In genomic region chr19:56134655-56134922, GRCh38 we compare ENCODE assay signal across 21 cellular contexts. TPM values are rescaled to one million over a fixed set of nuclear protein-coding genes. Genes with fewer than 3 reads are reported as not detected.
DNase-seq lines count a peak whose midpoint lies in the region; ATAC-seq and TF ChIP-seq lines count a peak whose summit lies in the region.
"Had no signal": no experiment of that assay in that cellular context is flagged by ENCODE, and none has a peak within 500 bp of the region (broad histone marks: within the 10 kb centered on the region; RNA-seq: fewer than 3 reads in every experiment).

No MANE protein-coding gene starts in this region.

- 0 to 36% methylated on average over 1 to 5 of the region's 5 CpGs for WGBS in transverse colon (ENCODE audit: low coverage in 1 of 2), 2 donors

- H3K4me1 ChIP-seq in OCI-LY3 (ENCODE audit: low read length): peaks cover 13% of the 10 kb centered on the region
- peaks cover 0 to 33% (median 11%) of the 10 kb centered on the region in 4 donors for H3K4me1 ChIP-seq in transverse colon

- H3K4me3 Mint-ChIP-seq in HFFc6 (no peak overlapping the region), memory B cell (no peak overlapping the region)
- H3K4me3 Mint-ChIP-seq: activated CD8-positive, alpha-beta T cell treated with anti-CD3 and anti-CD28 coated beads for 36 hours; effector memory CD8-positive, alpha-beta T cell; naive thymus-derived CD4-positive, alpha-beta T cell had no signal

- H3K27me3 ChIP-seq in OCI-LY3 (ENCODE audit: low read depth, low read length) (no peaks in the 10 kb centered on the region), transverse colon (no peaks in the 10 kb centered on the region)
- H3K27me3 ChIP-seq: esophagus muscularis mucosa, suprapubic skin had no signal

- H4K20me1 ChIP-seq in OCI-LY3 (ENCODE audit: insufficient read depth, low read length): no peaks in the 10 kb centered on the region

- TF ChIP-seq CTCF in HFFc6 (IDR thresholded peaks at IDR 0.05) (no peak), OCI-LY3 (IDR thresholded peaks at IDR 0.05; ENCODE audit: low read depth, low read length) (no peak), transverse colon (IDR thresholded peaks at IDR 0.05) (no peak)

- TF ChIP-seq EP300 in transverse colon (IDR thresholded peaks at IDR 0.05; ENCODE audit: low read depth): no peak

- in situ Hi-C loops in transverse colon (cut with MboI; ENCODE audit: low pct_ligation_motif_present in 1 of 4, low pct_unique_long_range_greater_than_20kb in 1 of 4, low sequenced_read_pairs in 3 of 4): no loop called here

- H3K27me3 Mint-ChIP-seq in HFFc6 (ENCODE audit: insufficient read depth) (peaks cover 2% of the 10 kb centered on the region; the same call in 1 of the 2 replicates), memory B cell (no peaks in the 10 kb centered on the region)
- H3K27me3 Mint-ChIP-seq: activated CD8-positive, alpha-beta T cell treated with anti-CD3 and anti-CD28 coated beads for 36 hours; naive thymus-derived CD4-positive, alpha-beta T cell had no signal

- DNase-seq in HFFc6: no peak
- DNase-seq in memory B cell (ENCODE audit: low spot score in 2 of 2): no peak
- DNase-seq in transverse colon: no peak
- DNase-seq: activated CD4-positive, CD25-positive, alpha-beta regulatory T cell treated with anti-CD3 and anti-CD28 coated beads, Interleukin-2, amount 50 U/mL, for 72 hours; activated CD8-positive, alpha-beta T cell treated with anti-CD3 and anti-CD28 coated beads for 36 hours; activated gamma-delta T cell treated with Interleukin-2 at 50 U/mL for 16 hours; effector memory CD8-positive, alpha-beta T cell; hippocampal formation; naive thymus-derived CD4-positive, alpha-beta T cell; NCI-H2171 treated with DMSO at 0.1 percent for 48 hours had no signal

- peak overlapping the region; percentile 6; the same call in 1 of the 2 replicates for H3K27ac Mint-ChIP-seq in HFFc6
- peak overlapping the region; percentile 29 for H3K27ac Mint-ChIP-seq in memory B cell
- H3K27ac Mint-ChIP-seq: activated CD8-positive, alpha-beta T cell treated with anti-CD3 and anti-CD28 coated beads for 36 hours; effector memory CD8-positive, alpha-beta T cell; naive thymus-derived CD4-positive, alpha-beta T cell had no signal

- TF ChIP-seq POLR2A in transverse colon (IDR thresholded peaks at IDR 0.05): no peak

- no peaks in the 10 kb centered on the region for H3K9me3 Mint-ChIP-seq in HFFc6
- no peaks in the 10 kb centered on the region for H3K9me3 Mint-ChIP-seq in memory B cell
- H3K9me3 Mint-ChIP-seq: activated CD8-positive, alpha-beta T cell treated with anti-CD3 and anti-CD28 coated beads for 36 hours; effector memory CD8-positive, alpha-beta T cell; naive thymus-derived CD4-positive, alpha-beta T cell had no signal

- no peak for ATAC-seq in memory B cell (ENCODE audit: low read depth)
- no peak for ATAC-seq in HG03442 (IDR thresholded peaks at IDR 0.05; ENCODE audit: unreplicated experiment)
- ATAC-seq in esophagus mucosa: no peak
- ATAC-seq in HG03097 (IDR thresholded peaks at IDR 0.05; ENCODE audit: low FRiP score, unreplicated experiment): no peak
- ATAC-seq: activated CD8-positive, alpha-beta T cell treated with anti-CD3 and anti-CD28 coated beads for 36 hours; HepG2 had no signal

- H3K36me3 ChIP-seq in OCI-LY3 (replicated peaks; ENCODE audit: low read depth, low read length) (no peaks in the 10 kb centered on the region), transverse colon (no peaks in the 10 kb centered on the region)
- H3K36me3 ChIP-seq: esophagus muscularis mucosa, suprapubic skin had no signal

- intact Hi-C loops in transverse colon (cut with DNase I; ENCODE audit: low total_unique reads): no loop called here

- no peak overlapping the region for H3K4me2 ChIP-seq in OCI-LY3 (ENCODE audit: low read length)

- H3K27ac ChIP-seq in OCI-LY3 (ENCODE audit: low read length) (no peak overlapping the region), transverse colon (peak overlapping the region in 3 of 4 donors; percentile 33 to 47 (median 37))
- H3K27ac ChIP-seq: HL-60, suprapubic skin had no signal

- no peak overlapping the region for H3K4me3 ChIP-seq in OCI-LY3 (ENCODE audit: low read length)
- H3K4me3 ChIP-seq in transverse colon: no peak overlapping the region
- H3K4me3 ChIP-seq: esophagus muscularis mucosa, suprapubic skin had no signal

- no peaks in the 10 kb centered on the region for H3K9me3 ChIP-seq in OCI-LY3 (ENCODE audit: insufficient read depth, low read length)
- no peaks in the 10 kb centered on the region for H3K9me3 ChIP-seq in transverse colon
- H3K9me3 ChIP-seq: esophagus muscularis mucosa, suprapubic skin had no signal

- no peaks in the 10 kb centered on the region for H3K36me3 Mint-ChIP-seq in HFFc6 (ENCODE audit: low read depth)
- no peaks in the 10 kb centered on the region for H3K36me3 Mint-ChIP-seq in memory B cell
- H3K36me3 Mint-ChIP-seq: naive thymus-derived CD4-positive, alpha-beta T cell had no signal

- peaks cover 16% of the 10 kb centered on the region for H3K4me1 Mint-ChIP-seq in HFFc6 (ENCODE audit: low read depth)
- H3K4me1 Mint-ChIP-seq in memory B cell: peaks cover 7% of the 10 kb centered on the region

- H3K9ac ChIP-seq in OCI-LY3 (ENCODE audit: low read length): no peak overlapping the region

- no peaks in the 10 kb centered on the region for H3K79me2 ChIP-seq in OCI-LY3 (ENCODE audit: low read length)

- H2AFZ ChIP-seq in OCI-LY3 (ENCODE audit: low read depth, low read length): peak overlapping the region; percentile 69; the same call in 1 of the 2 replicates

RNA-seq across cellular contexts. Expression of gene ZNF444, which starts 6.5 kb away (rescaled TPM):
- 10 to 100 TPM; 20.6 to 28.4 (median 22.5) TPM for total RNA-seq in HFFc6 (2021; fragmentation: NEBNext Ultra II Directional; extraction: Animal tissue kit (Norgen Biotek cat#: 25700))
- total RNA-seq in transverse colon (100 to 1,000 TPM in 1 of 4 donors, 10 to 100 TPM in 3; 20.7 to 148 (median 39.2) TPM), esophagus mucosa (10.4 TPM)

RNA-seq across cellular contexts. Expression of gene ZNF787, which starts 13.5 kb away (rescaled TPM):
- 10 to 100 TPM; 28.5 to 31.5 (median 29.5) TPM for total RNA-seq in HFFc6 (2021; fragmentation: NEBNext Ultra II Directional; extraction: Animal tissue kit (Norgen Biotek cat#: 25700))
- total RNA-seq in transverse colon (10 to 100 TPM; 24.9 to 53.1 (median 27.4) TPM), esophagus mucosa (24.4 TPM)

RNA-seq across cellular contexts. Expression of gene GALP, which starts 41.2 kb away (rescaled TPM):
- not detected for total RNA-seq in HFFc6 (2021; fragmentation: NEBNext Ultra II Directional; extraction: Animal tissue kit (Norgen Biotek cat#: 25700))
- total RNA-seq in transverse colon (not detected), esophagus mucosa (not detected)
- total RNA-seq: activated CD8-positive, alpha-beta T cell treated with anti-CD3 and anti-CD28 coated beads for 36 hours; esophagus muscularis mucosa; HepG2; lung microvascular endothelial cell; M059J; naive thymus-derived CD4-positive, alpha-beta T cell; OCI-LY7; suprapubic skin had no signal
